ENCODE assay signal across 12 cellular contexts in genomic region chr16:85327731-85328664, GRCh38.
DNase-seq lines count a peak whose midpoint lies in the region; ATAC-seq and TF ChIP-seq lines count a peak whose summit lies in the region.
"Had no signal": no experiment of that assay in that cellular context is flagged by ENCODE, and none has a peak within 500 bp of the region (broad histone marks: within the 10 kb centered on the region; RNA-seq: fewer than 3 reads in every experiment).

No MANE protein-coding gene starts in this region.

- peaks cover 10 to 26% of the 10 kb centered on the region in 2 donors for H3K4me1 ChIP-seq in thyroid gland
- H3K4me1 ChIP-seq in body of pancreas = peaks cover 17% of the 10 kb centered on the region

- H3K36me3 ChIP-seq in thyroid gland (no peaks in the 10 kb centered on the region), body of pancreas (replicated peaks in 1 of 2; ENCODE audit: insufficient read depth in 1 of 2, low read depth in 2 of 2) (no peaks in the 10 kb centered on the region)

- ATAC-seq in left ventricle myocardium superior = peak; percentile 31
- ATAC-seq in body of pancreas = no peak
- ATAC-seq in HG02852 (IDR thresholded peaks at IDR 0.05; ENCODE audit: unreplicated experiment) = no peak
- no peak for ATAC-seq in GM19467 (IDR thresholded peaks at IDR 0.05; ENCODE audit: unreplicated experiment)
- ATAC-seq: left colon had no signal

- DNase-seq in NCI-H2081 (lab: John Stamatoyannopoulos, UW) = peak; percentile 76 to 86
- DNase-seq in NCI-H2081 treated with DMSO at 0.1 percent for 48 hours (lab: John Stamatoyannopoulos, UW) = no peak
- DNase-seq in NCI-H774 (lab: John Stamatoyannopoulos, UW) = peak; percentile 12
- DNase-seq in left ventricle myocardium superior = no peak
- DNase-seq in thyroid gland = peak; percentile 68 to 69
- no peak for DNase-seq in body of pancreas
- DNase-seq: activated naive CD8-positive, alpha-beta T cell treated with anti-CD3 and anti-CD28 coated beads, Interleukin-2, amount 10 ng/mL, durations not matched to agents 7 days and 5 days; left colon; stimulated activated CD4-positive, alpha-beta T cell treated with anti-CD3 and anti-CD28 coated beads, Interleukin-4, amount 100 ng/mL, for 24 hours; T-helper 1 cell had no signal

- intact Hi-C loops in left ventricle myocardium superior (cut with micrococcal nuclease) = no loop called here
- intact Hi-C loops in thyroid gland (cut with DNase I) = no loop called here
- intact Hi-C loops in body of pancreas (cut with DNase I) = no loop called here

- WGBS in thyroid gland, 2 donors = 40 to 45% methylated on average over 12 to 14 of the region's 21 CpGs
- WGBS in body of pancreas, 2 donors = 64 to 80% methylated on average over 8 to 20 of the region's 21 CpGs

- no peaks in the 10 kb centered on the region for H3K9me3 ChIP-seq in thyroid gland
- no peaks in the 10 kb centered on the region for H3K9me3 ChIP-seq in body of pancreas

- no peak overlapping the region for H3K4me3 ChIP-seq in thyroid gland (replicated peaks in 1 of 3)
- no peak overlapping the region for H3K4me3 ChIP-seq in body of pancreas

- TF ChIP-seq CTCF in thyroid gland (IDR thresholded peaks at IDR 0.05) = no peak
- TF ChIP-seq CTCF in body of pancreas (IDR thresholded peaks at IDR 0.05) = no peak

- no peak for TF ChIP-seq POLR2A in thyroid gland (IDR thresholded peaks at IDR 0.05)
- TF ChIP-seq POLR2A in body of pancreas (IDR thresholded peaks at IDR 0.05) = no peak

- H3K27ac ChIP-seq in thyroid gland (peak overlapping the region in 2 of 3 donors; percentile 2 to 23), body of pancreas (no peak overlapping the region)

- H3K27me3 ChIP-seq in thyroid gland (no peaks in the 10 kb centered on the region), body of pancreas (no peaks in the 10 kb centered on the region)

Comparison
In these comparisons a context has a peak if more than half of its experiments do, and no peak if none do; other contexts are left out.
1. DNase-seq: peak in NCI-H2081 (2 of 2), NCI-H774 (single experiment) and thyroid gland (2 of 2); none in NCI-H2081 treated with DMSO at 0.1 percent for 48 hours (single experiment), left ventricle myocardium superior (single experiment) and body of pancreas (0 of 4).
2. H3K27ac ChIP-seq: peak in thyroid gland (2 of 3); none in body of pancreas (0 of 4).